In the genomic region with DNA sequence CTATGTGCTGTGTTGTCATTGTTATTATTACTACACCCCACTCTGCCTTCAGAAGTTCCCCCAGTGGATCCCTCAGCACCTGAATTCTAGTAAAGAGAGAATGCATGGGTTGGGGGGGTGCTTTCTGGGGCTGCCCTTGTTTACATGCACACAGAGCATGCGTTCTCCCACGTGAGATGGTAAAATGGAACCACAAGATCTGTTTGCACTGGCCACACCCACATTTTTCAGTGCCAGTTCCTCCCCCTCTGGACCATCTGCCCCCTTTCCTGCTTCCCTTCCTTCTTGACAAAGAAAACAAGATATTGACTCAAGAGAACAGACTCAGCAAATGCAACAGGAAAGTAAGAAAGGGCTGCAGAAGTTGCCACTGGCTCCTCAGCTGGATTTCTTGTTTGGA, we compare ENCODE assay signal across 26 cellular contexts. TPM values are rescaled to one million over a fixed set of nuclear protein-coding genes. Genes with fewer than 3 reads are reported as not detected.
"Had no signal": no experiment of that assay in that cellular context is flagged by ENCODE, and none has a peak within 500 bp of the region (broad histone marks: within the 10 kb centered on the region; RNA-seq: fewer than 3 reads in every experiment).

No MANE protein-coding gene starts in this region.

- DNase-seq: cortex of kidney; effector memory CD8-positive, alpha-beta T cell; gastrocnemius medialis; heart left ventricle; kidney; mesenchymal stem cell; mucosa of descending colon; naive thymus-derived CD4-positive, alpha-beta T cell; psoas muscle; right cardiac atrium; sigmoid colon; stimulated activated CD4-positive, alpha-beta T cell treated with anti-CD3 and anti-CD28 coated beads, Interleukin-4, amount 100 ng/mL, for 4 hours; transverse colon; upper lobe of right lung; uterus had no signal

- H3K4me1 ChIP-seq: gastrocnemius medialis, neural progenitor cell, psoas muscle, sigmoid colon, transverse colon, upper lobe of right lung, uterus had no signal

- H3K36me3 ChIP-seq: gastrocnemius medialis, heart left ventricle, neural progenitor cell, sigmoid colon, transverse colon, upper lobe of right lung, uterus had no signal

- H3K4me3 ChIP-seq: gastrocnemius medialis, heart left ventricle, hepatocyte, mucosa of descending colon, neural progenitor cell, psoas muscle, sigmoid colon, transverse colon, upper lobe of right lung, uterus had no signal

- ATAC-seq: effector memory CD8-positive, alpha-beta T cell; gastrocnemius medialis; heart left ventricle; left lobe of liver; mucosa of descending colon; naive thymus-derived CD4-positive, alpha-beta T cell; psoas muscle; right cardiac atrium; stimulated activated memory B cell treated with anti-CD40 and anti-IgM and Interleukin-4, amounts not matched to agents 10 μg/mL and 1 μg/mL and 100 μg/mL, for 72 hours; upper lobe of right lung had no signal

- H3K27ac ChIP-seq: gastrocnemius medialis, heart left ventricle, hepatocyte, neural progenitor cell, psoas muscle, sigmoid colon, transverse colon, upper lobe of right lung, uterus had no signal

- H3K27me3 ChIP-seq: uterus had no signal

- H3K9me3 ChIP-seq: gastrocnemius medialis, heart left ventricle, mucosa of descending colon, psoas muscle, transverse colon, upper lobe of right lung, uterus had no signal

RNA-seq across cellular contexts. Expression of gene SLC6A17, which starts 8.9 kb away (rescaled TPM):
- total RNA-seq: left lobe of liver; naive thymus-derived CD4-positive, alpha-beta T cell had no signal
- polyA plus RNA-seq: naive thymus-derived CD4-positive, alpha-beta T cell had no signal

RNA-seq across cellular contexts. Expression of gene UBL4B, which starts 46.9 kb away (rescaled TPM):
- total RNA-seq: dermis microvascular lymphatic vessel endothelial cell; fibroblast of villous mesenchyme; glomerular endothelial cell; heart left ventricle; hepatocyte; kidney; left lobe of liver; lung microvascular endothelial cell; mucosa of descending colon; naive thymus-derived CD4-positive, alpha-beta T cell; renal cortical epithelial cell; right cardiac atrium; skeletal muscle tissue; upper lobe of right lung; uterus had no signal
- polyA plus RNA-seq: esophagus; hepatocyte; naive thymus-derived CD4-positive, alpha-beta T cell; right cardiac atrium had no signal
